ENCODE assay signal across 8 cellular contexts in genomic region chr6:30491291-30491953, GRCh38. TPM values are rescaled to one million over a fixed set of nuclear protein-coding genes. Genes with fewer than 3 reads are reported as not detected.
A peak's percentile ranks its signal among the peaks of the same experiment; 100 is the strongest.
DNase-seq lines count a peak whose midpoint lies in the region; ATAC-seq and TF ChIP-seq lines count a peak whose summit lies in the region.
"Not testable (repeated sequence)": the region's sequence is repeated elsewhere in the genome, so short reads cannot be mapped to it uniquely, and the experiment has no call there.

No MANE protein-coding gene starts in this region.

- H3K27ac ChIP-seq in duodenal mucosa (ENCODE audit: low read depth, low read length), result not testable (repeated sequence)
- peak overlapping the region; percentile 36 to 100 for H3K27ac ChIP-seq in uterus

- not testable (repeated sequence) for H3K9me3 Mint-ChIP-seq in T-helper 2 cell treated with Interferon-gamma antibody and Interleukin-4, amounts not matched to agents 5 μg/mL and 100 μg/mL, for 36 hours; activated naive CD4-positive, alpha-beta T cell treated with anti-CD3 and anti-CD28 coated beads, Interleukin-2, amount 50 U/mL, for 24 hours; immature natural killer cell; naive thymus-derived CD8-positive, alpha-beta T cell

- H3K4me1 ChIP-seq in duodenal mucosa (ENCODE audit: control insufficient read depth in 1 of 2, insufficient read depth in 2 of 2, low read length in 2 of 2) (peaks cover 13 to 36% of the 10 kb centered on the region in 2 donors), uterus (peaks cover 0 to 11% of the 10 kb centered on the region in 2 donors)

- intact Hi-C loops in uterus (cut with DNase I; ENCODE audit: low total_unique reads), result not testable (repeated sequence)

- not testable (repeated sequence) for H3K27me3 ChIP-seq in GM06990 (replicated peaks; ENCODE audit: control insufficient read depth, insufficient read depth, low read length); duodenal mucosa (ENCODE audit: control insufficient read depth in 1 of 2, insufficient read depth in 2 of 2, low read length in 2 of 2); uterus

- H3K4me3 ChIP-seq in GM06990 (replicated peaks; ENCODE audit: low read depth, low read length), result peak overlapping the region; percentile 98
- peak overlapping the region; percentile 87 to 93 for H3K4me3 ChIP-seq in duodenal mucosa (ENCODE audit: low read depth in 1 of 2, low read length in 2 of 2)
- H3K4me3 ChIP-seq in uterus, result peak overlapping the region; percentile 94 to 100

- not testable (repeated sequence) for DNase-seq in GM06990 (ENCODE audit: extremely low read depth, insufficient read length); T-helper 2 cell treated with Interferon-gamma antibody and Interleukin-4, amounts not matched to agents 5 μg/mL and 100 μg/mL, for 36 hours (ENCODE audit: low spot score); naive thymus-derived CD8-positive, alpha-beta T cell; uterus
- DNase-seq in immature natural killer cell, result peak; percentile 12 to 36 (median 34)
- peak; percentile 22 to 41 for DNase-seq in stimulated activated CD4-positive, alpha-beta T cell treated with anti-CD3 and anti-CD28 coated beads, Interleukin-4, amount 100 ng/mL, for 4 hours

- not testable (repeated sequence) for ATAC-seq in naive thymus-derived CD8-positive, alpha-beta T cell

- peaks cover 61% of the 10 kb centered on the region for H3K4me1 Mint-ChIP-seq in T-helper 2 cell treated with Interferon-gamma antibody and Interleukin-4, amounts not matched to agents 5 μg/mL and 100 μg/mL, for 36 hours (ENCODE audit: low read depth)
- H3K4me1 Mint-ChIP-seq in activated naive CD4-positive, alpha-beta T cell treated with anti-CD3 and anti-CD28 coated beads, Interleukin-2, amount 50 U/mL, for 24 hours, result peaks cover 52% of the 10 kb centered on the region
- peaks cover 70 to 77% of the 10 kb centered on the region in 2 donors for H3K4me1 Mint-ChIP-seq in immature natural killer cell
- peaks cover 47 to 82% (median 69%) of the 10 kb centered on the region in 4 donors for H3K4me1 Mint-ChIP-seq in naive thymus-derived CD8-positive, alpha-beta T cell

- H3K4me3 Mint-ChIP-seq in T-helper 2 cell treated with Interferon-gamma antibody and Interleukin-4, amounts not matched to agents 5 μg/mL and 100 μg/mL, for 36 hours, result peak overlapping the region; percentile 96
- H3K4me3 Mint-ChIP-seq in activated naive CD4-positive, alpha-beta T cell treated with anti-CD3 and anti-CD28 coated beads, Interleukin-2, amount 50 U/mL, for 24 hours, result peak overlapping the region; percentile 100
- H3K4me3 Mint-ChIP-seq in immature natural killer cell, result peak overlapping the region; percentile 98 to 99 (median 99)
- H3K4me3 Mint-ChIP-seq in naive thymus-derived CD8-positive, alpha-beta T cell, result peak overlapping the region; percentile 95 to 100 (median 99)

- H3K9ac ChIP-seq in duodenal mucosa (ENCODE audit: low read depth in 1 of 2, low read length in 2 of 2), result peak overlapping the region; percentile 38 to 99

- POLR2A ChIA-PET in naive thymus-derived CD8-positive, alpha-beta T cell (lab: Charles Lee), result interaction anchor here (0.6 to 12.2 kb wide), 20 partner anchors 9 to 864 kb away, joined by 3 to 540 read pairs (median 10); partner anchors contain the start of genes ABCF1, GNL1, MDC1 and PRR3

- TF ChIP-seq CTCF in GM06990 (IDR thresholded peaks at IDR 0.05; ENCODE audit: insufficient read depth, low read length, poor library complexity, severe bottlenecking); uterus (IDR thresholded peaks at IDR 0.05): not testable (repeated sequence)

- H3K36me3 Mint-ChIP-seq in T-helper 2 cell treated with Interferon-gamma antibody and Interleukin-4, amounts not matched to agents 5 μg/mL and 100 μg/mL, for 36 hours (ENCODE audit: low read depth), result peaks cover 57% of the 10 kb centered on the region
- peaks cover 45% of the 10 kb centered on the region for H3K36me3 Mint-ChIP-seq in activated naive CD4-positive, alpha-beta T cell treated with anti-CD3 and anti-CD28 coated beads, Interleukin-2, amount 50 U/mL, for 24 hours
- peaks cover 41 to 47% (median 46%) of the 10 kb centered on the region in 3 donors for H3K36me3 Mint-ChIP-seq in immature natural killer cell
- H3K36me3 Mint-ChIP-seq in naive thymus-derived CD8-positive, alpha-beta T cell, result peaks cover 22 to 52% (median 31%) of the 10 kb centered on the region in 3 donors

- not testable (repeated sequence) for TF ChIP-seq POLR2A in uterus (IDR thresholded peaks at IDR 0.05)

- H3K36me3 ChIP-seq in GM06990 (ENCODE audit: control insufficient read depth, insufficient read depth, low read length), result peaks cover 25% of the 10 kb centered on the region
- H3K36me3 ChIP-seq in duodenal mucosa (ENCODE audit: control insufficient read depth in 1 of 2, insufficient read depth in 2 of 2, low read length in 2 of 2), result peaks cover 30 to 40% of the 10 kb centered on the region in 2 donors
- H3K36me3 ChIP-seq in uterus, result not testable (repeated sequence)

- H3K9me3 ChIP-seq in duodenal mucosa (ENCODE audit: control insufficient read depth in 1 of 2, low read length in 2 of 2); uterus: not testable (repeated sequence)

- H3K27me3 Mint-ChIP-seq in T-helper 2 cell treated with Interferon-gamma antibody and Interleukin-4, amounts not matched to agents 5 μg/mL and 100 μg/mL, for 36 hours (ENCODE audit: low read depth); activated naive CD4-positive, alpha-beta T cell treated with anti-CD3 and anti-CD28 coated beads, Interleukin-2, amount 50 U/mL, for 24 hours; naive thymus-derived CD8-positive, alpha-beta T cell: not testable (repeated sequence)
- H3K27me3 Mint-ChIP-seq in immature natural killer cell (ENCODE audit: low read depth in 3 of 3), result peaks cover 48 to 63% (median 56%) of the 10 kb centered on the region in 3 donors

- H3K27ac Mint-ChIP-seq in T-helper 2 cell treated with Interferon-gamma antibody and Interleukin-4, amounts not matched to agents 5 μg/mL and 100 μg/mL, for 36 hours, result peak overlapping the region; percentile 98
- peak overlapping the region; percentile 99 for H3K27ac Mint-ChIP-seq in activated naive CD4-positive, alpha-beta T cell treated with anti-CD3 and anti-CD28 coated beads, Interleukin-2, amount 50 U/mL, for 24 hours
- H3K27ac Mint-ChIP-seq in immature natural killer cell, result peak overlapping the region; percentile 93 to 99 (median 99)
- H3K27ac Mint-ChIP-seq in naive thymus-derived CD8-positive, alpha-beta T cell, result peak overlapping the region; percentile 84 to 100 (median 98)

RNA-seq across cellular contexts. Expression of gene HLA-E, which starts 2.1 kb away (rescaled TPM):
- polyA plus RNA-seq in immature natural killer cell, result 1,000 to 10,000 TPM; 2,819 to 4,179 (median 3,086) TPM
- 1,000 to 10,000 TPM; 1,291 to 1,305 TPM for total RNA-seq in naive thymus-derived CD8-positive, alpha-beta T cell
- 1,000 to 10,000 TPM; 2,699 to 2,977 (median 2,826) TPM for polyA plus RNA-seq in naive thymus-derived CD8-positive, alpha-beta T cell
- 100 to 1,000 TPM; 207 to 628 (median 416) TPM for total RNA-seq in uterus
